ENCODE assay signal across 4 cellular contexts in genomic region chr20:31516166-31516565, GRCh38.
TF ChIP-seq lines count a peak whose summit lies in the region.

No MANE protein-coding gene starts in this region.

TF ChIP-seq in SK-N-SH, 30 proteins besides CTCF, POLR2A, EP300 and RAD21 (continues in another document):
- no peak for TF ChIP-seq MXI1 (IDR thresholded peaks at IDR 0.05; ENCODE audit: low read depth, low read length)
- no peak for TF ChIP-seq TCF12 (IDR thresholded peaks at IDR 0.05)
- TF ChIP-seq FOSL2 (IDR thresholded peaks at IDR 0.05; ENCODE audit: borderline replicate concordance, low read depth) = no peak
- no peak for TF ChIP-seq TAF1 (IDR thresholded peaks at IDR 0.05; ENCODE audit: borderline replicate concordance, low read depth, low read length)
- no peak for TF ChIP-seq SIN3A (IDR thresholded peaks at IDR 0.05; ENCODE audit: borderline replicate concordance, low read depth, low read length)
- TF ChIP-seq, protein P1, sequence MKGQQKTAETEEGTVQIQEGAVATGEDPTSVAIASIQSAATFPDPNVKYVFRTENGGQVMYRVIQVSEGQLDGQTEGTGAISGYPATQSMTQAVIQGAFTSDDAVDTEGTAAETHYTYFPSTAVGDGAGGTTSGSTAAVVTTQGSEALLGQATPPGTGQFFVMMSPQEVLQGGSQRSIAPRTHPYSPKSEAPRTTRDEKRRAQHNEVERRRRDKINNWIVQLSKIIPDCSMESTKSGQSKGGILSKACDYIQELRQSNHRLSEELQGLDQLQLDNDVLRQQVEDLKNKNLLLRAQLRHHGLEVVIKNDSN (IDR thresholded peaks at IDR 0.05; ENCODE audit: borderline replicate concordance, low read depth) = no peak
- TF ChIP-seq NRF1 (IDR thresholded peaks at IDR 0.05; ENCODE audit: low read depth, low read length) = no peak
- TF ChIP-seq SMC3 (IDR thresholded peaks at IDR 0.05; ENCODE audit: low read depth, low read length) = no peak
- TF ChIP-seq GATA2 (CRISPR knock-in tag; IDR thresholded peaks at IDR 0.05) = no peak
- TF ChIP-seq FOXM1 (IDR thresholded peaks at IDR 0.05; ENCODE audit: low read depth) = no peak
- TF ChIP-seq NFIC (IDR thresholded peaks at IDR 0.05; ENCODE audit: borderline replicate concordance) = no peak
- no peak for TF ChIP-seq RXRA (IDR thresholded peaks at IDR 0.05; ENCODE audit: borderline replicate concordance, low read depth)
- TF ChIP-seq GABPA (IDR thresholded peaks at IDR 0.05; ENCODE audit: low read depth) = no peak
- TF ChIP-seq RFX5 (IDR thresholded peaks at IDR 0.05; ENCODE audit: low read length) = no peak
- TF ChIP-seq, protein P2, sequence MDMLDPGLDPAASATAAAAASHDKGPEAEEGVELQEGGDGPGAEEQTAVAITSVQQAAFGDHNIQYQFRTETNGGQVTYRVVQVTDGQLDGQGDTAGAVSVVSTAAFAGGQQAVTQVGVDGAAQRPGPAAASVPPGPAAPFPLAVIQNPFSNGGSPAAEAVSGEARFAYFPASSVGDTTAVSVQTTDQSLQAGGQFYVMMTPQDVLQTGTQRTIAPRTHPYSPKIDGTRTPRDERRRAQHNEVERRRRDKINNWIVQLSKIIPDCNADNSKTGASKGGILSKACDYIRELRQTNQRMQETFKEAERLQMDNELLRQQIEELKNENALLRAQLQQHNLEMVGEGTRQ (IDR thresholded peaks at IDR 0.05; ENCODE audit: borderline replicate concordance, low read depth, low read length) = no peak

TF ChIP-seq in SK-N-SH treated with all-trans-retinoic acid at 6 μM for 48 hours, 23 proteins besides CTCF, POLR2A, EP300 and RAD21:
- TF ChIP-seq ESRRG (CRISPR knock-in tag; IDR thresholded peaks at IDR 0.05) (no peak), RARB (CRISPR knock-in tag; IDR thresholded peaks at IDR 0.05) (no peak), ZC3H10 (CRISPR knock-in tag; IDR thresholded peaks at IDR 0.05) (no peak), CSDC2 (CRISPR knock-in tag; IDR thresholded peaks at IDR 0.05) (no peak), GLIS3 (CRISPR knock-in tag; IDR thresholded peaks at IDR 0.05) (no peak)
- TF ChIP-seq, protein P3, sequence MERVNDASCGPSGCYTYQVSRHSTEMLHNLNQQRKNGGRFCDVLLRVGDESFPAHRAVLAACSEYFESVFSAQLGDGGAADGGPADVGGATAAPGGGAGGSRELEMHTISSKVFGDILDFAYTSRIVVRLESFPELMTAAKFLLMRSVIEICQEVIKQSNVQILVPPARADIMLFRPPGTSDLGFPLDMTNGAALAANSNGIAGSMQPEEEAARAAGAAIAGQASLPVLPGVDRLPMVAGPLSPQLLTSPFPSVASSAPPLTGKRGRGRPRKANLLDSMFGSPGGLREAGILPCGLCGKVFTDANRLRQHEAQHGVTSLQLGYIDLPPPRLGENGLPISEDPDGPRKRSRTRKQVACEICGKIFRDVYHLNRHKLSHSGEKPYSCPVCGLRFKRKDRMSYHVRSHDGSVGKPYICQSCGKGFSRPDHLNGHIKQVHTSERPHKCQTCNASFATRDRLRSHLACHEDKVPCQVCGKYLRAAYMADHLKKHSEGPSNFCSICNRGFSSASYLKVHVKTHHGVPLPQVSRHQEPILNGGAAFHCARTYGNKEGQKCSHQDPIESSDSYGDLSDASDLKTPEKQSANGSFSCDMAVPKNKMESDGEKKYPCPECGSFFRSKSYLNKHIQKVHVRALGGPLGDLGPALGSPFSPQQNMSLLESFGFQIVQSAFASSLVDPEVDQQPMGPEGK (CRISPR knock-in tag; IDR thresholded peaks at IDR 0.05; ENCODE audit: borderline replicate concordance) = no peak
- TF ChIP-seq, protein P4, sequence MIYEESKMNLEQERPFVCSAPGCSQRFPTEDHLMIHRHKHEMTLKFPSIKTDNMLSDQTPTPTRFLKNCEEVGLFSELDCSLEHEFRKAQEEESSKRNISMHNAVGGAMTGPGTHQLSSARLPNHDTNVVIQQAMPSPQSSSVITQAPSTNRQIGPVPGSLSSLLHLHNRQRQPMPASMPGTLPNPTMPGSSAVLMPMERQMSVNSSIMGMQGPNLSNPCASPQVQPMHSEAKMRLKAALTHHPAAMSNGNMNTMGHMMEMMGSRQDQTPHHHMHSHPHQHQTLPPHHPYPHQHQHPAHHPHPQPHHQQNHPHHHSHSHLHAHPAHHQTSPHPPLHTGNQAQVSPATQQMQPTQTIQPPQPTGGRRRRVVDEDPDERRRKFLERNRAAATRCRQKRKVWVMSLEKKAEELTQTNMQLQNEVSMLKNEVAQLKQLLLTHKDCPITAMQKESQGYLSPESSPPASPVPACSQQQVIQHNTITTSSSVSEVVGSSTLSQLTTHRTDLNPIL (CRISPR knock-in tag; IDR thresholded peaks at IDR 0.05; ENCODE audit: low read depth) = no peak

TF ChIP-seq in K562, 482 proteins besides CTCF, POLR2A, EP300 and RAD21 (continues in another document):
- TF ChIP-seq ZBTB2 (IDR thresholded peaks at IDR 0.05) (no peak), HNRNPK (IDR thresholded peaks at IDR 0.05; ENCODE audit: low read depth, low read length, poor library complexity, severe bottlenecking) (no peak), CTBP1 (IDR thresholded peaks at IDR 0.05; ENCODE audit: borderline replicate concordance) (no peak), ZNF764 (CRISPR knock-in tag; IDR thresholded peaks at IDR 0.05; ENCODE audit: low read depth) (no peak), MLLT1 (IDR thresholded peaks at IDR 0.05) (no peak), NUFIP1 (IDR thresholded peaks at IDR 0.05; ENCODE audit: partially characterized antibody) (no peak), ZBTB33 (CRISPR knock-in tag; IDR thresholded peaks at IDR 0.05) (no peak), RCOR1 (IDR thresholded peaks at IDR 0.05; ENCODE audit: borderline replicate concordance in 1 of 2, low read depth in 2 of 2, low read length in 2 of 2) (no peak)
- TF ChIP-seq, protein P5, sequence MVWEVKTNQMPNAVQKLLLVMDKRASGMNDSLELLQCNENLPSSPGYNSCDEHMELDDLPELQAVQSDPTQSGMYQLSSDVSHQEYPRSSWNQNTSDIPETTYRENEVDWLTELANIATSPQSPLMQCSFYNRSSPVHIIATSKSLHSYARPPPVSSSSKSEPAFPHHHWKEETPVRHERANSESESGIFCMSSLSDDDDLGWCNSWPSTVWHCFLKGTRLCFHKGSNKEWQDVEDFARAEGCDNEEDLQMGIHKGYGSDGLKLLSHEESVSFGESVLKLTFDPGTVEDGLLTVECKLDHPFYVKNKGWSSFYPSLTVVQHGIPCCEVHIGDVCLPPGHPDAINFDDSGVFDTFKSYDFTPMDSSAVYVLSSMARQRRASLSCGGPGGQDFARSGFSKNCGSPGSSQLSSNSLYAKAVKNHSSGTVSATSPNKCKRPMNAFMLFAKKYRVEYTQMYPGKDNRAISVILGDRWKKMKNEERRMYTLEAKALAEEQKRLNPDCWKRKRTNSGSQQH (CRISPR knock-in tag; IDR thresholded peaks at IDR 0.05) = no peak

TF ChIP-seq in liver, 16 proteins besides CTCF, POLR2A, EP300 and RAD21:
- no peak for TF ChIP-seq JUND (IDR thresholded peaks at IDR 0.05)
- no peak for TF ChIP-seq YY1 (IDR thresholded peaks at IDR 0.05)
- no peak for TF ChIP-seq RXRA (IDR thresholded peaks at IDR 0.05)
- TF ChIP-seq NR2F2 (IDR thresholded peaks at IDR 0.05) = no peak
- TF ChIP-seq GABPA (IDR thresholded peaks at IDR 0.05 in 1 of 2, conservative IDR thresholded peaks at IDR 0.05 in 1 of 2) = no peak
- no peak for TF ChIP-seq ZBTB33 (IDR thresholded peaks at IDR 0.05)
- TF ChIP-seq MAX (IDR thresholded peaks at IDR 0.05) = no peak
